In genomic region chr7:37732253-37732652, GRCh38 we compare ENCODE assay signal across 8 cellular contexts. TPM values are rescaled to one million over a fixed set of nuclear protein-coding genes. Genes with fewer than 3 reads are reported as not detected.
DNase-seq lines count a peak whose midpoint lies in the region; FAIRE-seq and TF ChIP-seq lines count a peak whose summit lies in the region.

No MANE protein-coding gene starts in this region.

- no peaks in the 10 kb centered on the region for H3K27me3 ChIP-seq in thyroid gland

- DNase-seq in GM04504 (ENCODE audit: low read depth) (peak; percentile 13), GM20000 (ENCODE audit: low spot score) (peak; percentile 59), HT1080 (ENCODE audit: low read depth) (peak; percentile 27), iPS-NIHi11 (ENCODE audit: low spot score) (peak; percentile 70), thyroid gland (peak; percentile 48 to 55), HTR-8/SVneo (ENCODE audit: insufficient read length, low spot score) (no peak), cortex of kidney (lab: John Stamatoyannopoulos, UW) (no peak)

- H3K4me3 ChIP-seq in thyroid gland (replicated peaks in 1 of 3) = no peak overlapping the region

- H3K27ac ChIP-seq in VCaP (no peak overlapping the region), thyroid gland (no peak overlapping the region)

- H3K9me3 ChIP-seq in thyroid gland = no peaks in the 10 kb centered on the region

- intact Hi-C loops in thyroid gland (cut with DNase I) = no loop called here

- H3K36me3 ChIP-seq in thyroid gland = no peaks in the 10 kb centered on the region

- H3K4me1 ChIP-seq in thyroid gland = peaks cover 6 to 27% of the 10 kb centered on the region in 2 donors

- no peak for FAIRE-seq in HTR-8/SVneo (lab: Jason Lieb, UNC)

- no peak for TF ChIP-seq POLR2A in thyroid gland (IDR thresholded peaks at IDR 0.05)

- TF ChIP-seq CTCF in GM20000 (IDR thresholded peaks at IDR 0.05; ENCODE audit: extremely low read depth, missing control alignments) (peak; percentile 86), VCaP (conservative IDR thresholded peaks at IDR 0.05) (peak; percentile 71), thyroid gland (IDR thresholded peaks at IDR 0.05) (peak in 4 of 6 experiments; percentile 46 to 59 (median 58))

- 20 to 22% methylated on average over 3 of the region's 3 CpGs for WGBS in thyroid gland, 2 donors

RNA-seq across cellular contexts. Expression of gene GPR141, which starts 48.7 kb away (rescaled TPM):
- total RNA-seq in HT1080 (2014; rRNA removed; shearing (Covaris generic)) = not detected in 2 replicates
- polyA plus RNA-seq in HT1080 (2015; cell fraction: cytosol; rRNA removed) = not detected in 2 replicates
- polyA plus RNA-seq in HT1080 (2015; cell fraction: nucleus; rRNA removed) = 0.43 TPM in 1 of 2 replicates, not detected in the other
- under 1 TPM in 2 of 4 donors, not detected in 2; 0.78 TPM for total RNA-seq in thyroid gland

Comparison
In these comparisons a context has a peak if more than half of its experiments do, and no peak if none do; other contexts are left out.
1. DNase-seq: peak in GM04504 (single experiment), GM20000 (single experiment), HT1080 (single experiment), iPS-NIHi11 (single experiment) and thyroid gland (2 of 2); none in HTR-8/SVneo (single experiment) and cortex of kidney (single experiment).
2. Peak in every context shown above with its lines, with median percentiles within 50 percentile points of each other: CTCF ChIP-seq.